In the genomic region with DNA sequence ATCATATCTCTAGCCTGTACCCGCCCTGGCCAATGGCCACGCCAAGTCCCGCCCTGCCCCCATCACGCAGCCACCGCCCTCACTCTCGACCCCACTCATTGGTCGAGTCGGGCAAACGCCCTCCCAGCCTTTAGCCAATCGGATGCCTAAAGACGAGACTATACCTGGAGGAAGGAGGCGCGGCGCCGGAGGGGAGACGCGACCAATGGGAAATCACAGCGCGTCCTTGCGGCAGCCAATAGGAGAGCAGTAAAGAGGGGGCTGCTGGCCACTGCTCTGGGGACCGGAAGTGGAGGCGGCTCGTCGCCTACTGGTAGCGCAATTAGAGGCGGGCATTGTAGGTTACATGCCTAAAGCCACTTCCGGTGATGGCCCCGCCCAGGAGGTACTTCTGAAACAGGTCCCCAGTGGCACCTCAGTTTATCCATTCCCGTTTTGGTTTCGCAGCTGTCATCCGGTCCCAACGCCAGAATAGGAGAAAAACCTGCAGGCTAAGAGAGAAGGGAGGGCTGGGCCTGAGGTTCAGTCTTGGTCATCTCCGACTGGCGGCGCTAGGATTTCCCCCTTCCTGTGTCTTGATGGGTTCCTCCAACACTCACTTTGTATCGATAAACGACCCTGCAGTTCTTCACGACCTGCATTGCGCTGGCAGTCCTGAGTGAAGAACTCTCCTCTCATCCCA, we compare ENCODE assay signal across 1 cellular context.
TF ChIP-seq lines count a peak whose summit lies in the region.

No MANE protein-coding gene starts in this region.

TF ChIP-seq in HEK293, 187 proteins besides CTCF, POLR2A, EP300 and RAD21 (continued from another document and continues in another):
- TF ChIP-seq, protein P1, sequence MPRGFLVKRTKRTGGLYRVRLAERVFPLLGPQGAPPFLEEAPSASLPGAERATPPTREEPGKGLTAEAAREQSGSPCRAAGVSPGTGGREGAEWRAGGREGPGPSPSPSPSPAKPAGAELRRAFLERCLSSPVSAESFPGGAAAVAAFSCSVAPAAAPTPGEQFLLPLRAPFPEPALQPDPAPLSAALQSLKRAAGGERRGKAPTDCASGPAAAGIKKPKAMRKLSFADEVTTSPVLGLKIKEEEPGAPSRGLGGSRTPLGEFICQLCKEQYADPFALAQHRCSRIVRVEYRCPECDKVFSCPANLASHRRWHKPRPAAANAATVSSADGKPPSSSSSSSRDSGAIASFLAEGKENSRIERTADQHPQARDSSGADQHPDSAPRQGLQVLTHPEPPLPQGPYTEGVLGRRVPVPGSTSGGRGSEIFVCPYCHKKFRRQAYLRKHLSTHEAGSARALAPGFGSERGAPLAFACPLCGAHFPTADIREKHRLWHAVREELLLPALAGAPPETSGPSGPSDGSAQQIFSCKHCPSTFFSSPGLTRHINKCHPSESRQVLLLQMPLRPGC (tag by site-specific recombination; IDR thresholded peaks at IDR 0.05): peak; percentile 29; the same call in 1 of the 2 replicates
- TF ChIP-seq ZNF391 (tag by site-specific recombination; IDR thresholded peaks at IDR 0.05; ENCODE audit: borderline replicate concordance, low read depth) (0 out of 2 replicates have a peak, but pooled peaks have one; percentile 22), ZSCAN30 (tag by site-specific recombination; IDR thresholded peaks at IDR 0.05) (peak; percentile 87), ZNF76 (tag by site-specific recombination; IDR thresholded peaks at IDR 0.05; ENCODE audit: borderline replicate concordance, low read depth) (no peak; the same call in 1 of the 2 replicates), ZNF521 (tag by site-specific recombination; IDR thresholded peaks at IDR 0.05) (no peak), HIC1 (tag by site-specific recombination; IDR thresholded peaks at IDR 0.05) (peak; percentile 56; the same call in 1 of the 2 replicates), EGR2 (tag by site-specific recombination; IDR thresholded peaks at IDR 0.05; ENCODE audit: low read depth) (peak; percentile 83), ZBTB10 (tag by site-specific recombination; IDR thresholded peaks at IDR 0.05) (0 out of 2 replicates have a peak, but pooled peaks have one; percentile 50), ZNF184 (tag by site-specific recombination; IDR thresholded peaks at IDR 0.05) (0 out of 2 replicates have a peak, but pooled peaks have one; percentile 55), YY1 (tag by site-specific recombination; IDR thresholded peaks at IDR 0.05) (peak; percentile 45), KLF1 (tag by site-specific recombination; IDR thresholded peaks at IDR 0.05) (peak; percentile 96), ZNF837 (tag by site-specific recombination; IDR thresholded peaks at IDR 0.05) (no peak), SP7 (tag by site-specific recombination; IDR thresholded peaks at IDR 0.05) (peak; percentile 55), ZNF596 (tag by site-specific recombination; IDR thresholded peaks at IDR 0.05) (no peak), ELK4 (IDR thresholded peaks at IDR 0.05; ENCODE audit: borderline replicate concordance, low read depth, low read length) (peak; percentile 90), ZBTB17 (tag by site-specific recombination; IDR thresholded peaks at IDR 0.05) (no peak), ZNF610 (tag by site-specific recombination; IDR thresholded peaks at IDR 0.05; ENCODE audit: borderline replicate concordance) (peak; percentile 91), ZNF24 (tag by site-specific recombination; IDR thresholded peaks at IDR 0.05) (0 out of 2 replicates have a peak, but pooled peaks have one; percentile 35), ZNF423 (tag by site-specific recombination; IDR thresholded peaks at IDR 0.05) (peak; percentile 17; the same call in 1 of the 2 replicates), ZNF221 (tag by site-specific recombination; IDR thresholded peaks at IDR 0.05; ENCODE audit: borderline replicate concordance) (no peak), ZNF621 (tag by site-specific recombination; IDR thresholded peaks at IDR 0.05) (no peak), ATF2 (tag by site-specific recombination; IDR thresholded peaks at IDR 0.05; ENCODE audit: low read depth) (no peak), YY2 (tag by site-specific recombination; IDR thresholded peaks at IDR 0.05) (peak; percentile 66; the same call in 1 of the 2 replicates), ZNF776 (tag by site-specific recombination; IDR thresholded peaks at IDR 0.05; ENCODE audit: borderline replicate concordance) (no peak), SP3 (tag by site-specific recombination; IDR thresholded peaks at IDR 0.05) (peak; percentile 99), GLIS2 (tag by site-specific recombination; IDR thresholded peaks at IDR 0.05) (no peak), ZNF600 (tag by site-specific recombination; IDR thresholded peaks at IDR 0.05) (no peak), ZNF660 (tag by site-specific recombination; IDR thresholded peaks at IDR 0.05) (peak; percentile 34; the same call in 1 of the 2 replicates), ZNF394 (tag by site-specific recombination; IDR thresholded peaks at IDR 0.05; ENCODE audit: borderline replicate concordance) (peak; percentile 55; the same call in 1 of the 2 replicates), IKZF3 (tag by site-specific recombination; IDR thresholded peaks at IDR 0.05) (0 out of 2 replicates have a peak, but pooled peaks have one; percentile 87), ZNF629 (tag by site-specific recombination; IDR thresholded peaks at IDR 0.05) (0 out of 2 replicates have a peak, but pooled peaks have one; percentile 11), WT1 (tag by site-specific recombination; IDR thresholded peaks at IDR 0.05) (0 out of 2 replicates have a peak, but pooled peaks have one; percentile 36), BCL11A (tag by site-specific recombination; IDR thresholded peaks at IDR 0.05; ENCODE audit: low read depth) (no peak; the same call in 1 of the 2 replicates), PRDM10 (tag by site-specific recombination; IDR thresholded peaks at IDR 0.05) (peak; percentile 95), TSHZ1 (tag by site-specific recombination; IDR thresholded peaks at IDR 0.05; ENCODE audit: borderline replicate concordance) (no peak; the same call in 1 of the 2 replicates), ZNF324 (tag by site-specific recombination; IDR thresholded peaks at IDR 0.05) (peak; percentile 67; the same call in 1 of the 2 replicates), SCRT2 (tag by site-specific recombination; IDR thresholded peaks at IDR 0.05) (peak; percentile 60; the same call in 1 of the 2 replicates)
- TF ChIP-seq, protein P2, sequence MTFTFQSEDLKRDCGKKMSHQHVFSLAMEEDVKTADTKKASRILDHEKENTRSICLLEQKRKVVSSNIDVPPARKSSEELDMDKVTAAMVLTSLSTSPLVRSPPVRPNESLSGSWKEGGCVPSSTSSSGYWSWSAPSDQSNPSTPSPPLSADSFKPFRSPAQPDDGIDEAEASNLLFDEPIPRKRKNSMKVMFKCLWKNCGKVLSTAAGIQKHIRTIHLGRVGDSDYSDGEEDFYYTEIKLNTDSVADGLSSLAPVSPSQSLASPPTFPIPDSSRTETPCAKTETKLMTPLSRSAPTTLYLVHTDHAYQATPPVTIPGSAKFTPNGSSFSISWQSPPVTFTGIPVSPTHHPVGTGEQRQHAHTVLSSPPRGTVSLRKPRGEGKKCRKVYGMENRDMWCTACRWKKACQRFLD (tag by site-specific recombination; IDR thresholded peaks at IDR 0.05): no peak
